In the genomic region with DNA sequence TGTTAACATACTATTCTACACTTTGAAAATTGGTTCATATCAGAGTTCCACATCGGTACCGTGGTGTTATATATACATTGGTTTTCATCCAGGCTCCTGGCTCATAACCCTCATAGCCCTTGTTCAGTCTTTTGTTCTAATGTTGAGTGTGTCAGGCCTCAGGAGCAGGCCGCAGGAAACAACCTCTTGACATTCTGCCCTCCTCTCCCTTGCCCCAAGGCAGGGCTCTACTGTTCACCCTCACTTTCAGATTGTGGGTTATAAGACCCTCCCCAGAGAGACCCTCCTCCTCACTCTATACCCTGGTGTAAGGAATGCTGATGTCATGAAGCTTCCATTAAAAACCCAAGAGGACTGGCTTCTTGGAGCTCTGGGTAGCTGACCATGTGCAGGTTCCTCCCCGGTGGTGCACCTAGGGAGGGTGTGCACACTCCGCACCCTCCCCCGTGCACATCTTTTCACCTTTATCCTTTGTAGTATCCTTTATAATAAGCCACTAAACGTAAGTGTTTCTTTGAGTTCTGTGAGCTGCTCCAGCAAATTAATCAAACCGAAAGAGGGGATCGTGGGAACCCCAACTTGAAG, we compare ENCODE assay signal across 1 cellular context.
TF ChIP-seq lines count a peak whose summit lies in the region.

No MANE protein-coding gene starts in this region.

TF ChIP-seq in GM23338, 12 proteins besides CTCF, POLR2A, EP300 and RAD21:
- TF ChIP-seq EZH2phosphoT487 (IDR thresholded peaks at IDR 0.05; ENCODE audit: unreplicated experiment) (no peak), POLR2AphosphoS5 (IDR thresholded peaks at IDR 0.05; ENCODE audit: low read depth) (no peak), ZNF331 (CRISPR knock-in tag; IDR thresholded peaks at IDR 0.05; ENCODE audit: low read depth) (no peak), STAT1 (IDR thresholded peaks at IDR 0.05; ENCODE audit: unreplicated experiment) (no peak), JUNB (IDR thresholded peaks at IDR 0.05; ENCODE audit: unreplicated experiment) (no peak), CREB1 (CRISPR knock-in tag; IDR thresholded peaks at IDR 0.05; ENCODE audit: low read depth) (no peak), NANOG (IDR thresholded peaks at IDR 0.05; ENCODE audit: borderline replicate concordance) (no peak), ZNF114 (CRISPR knock-in tag; IDR thresholded peaks at IDR 0.05) (no peak), EZH2 (IDR thresholded peaks at IDR 0.05; ENCODE audit: low read depth, unreplicated experiment) (no peak)
- TF ChIP-seq, protein P1, sequence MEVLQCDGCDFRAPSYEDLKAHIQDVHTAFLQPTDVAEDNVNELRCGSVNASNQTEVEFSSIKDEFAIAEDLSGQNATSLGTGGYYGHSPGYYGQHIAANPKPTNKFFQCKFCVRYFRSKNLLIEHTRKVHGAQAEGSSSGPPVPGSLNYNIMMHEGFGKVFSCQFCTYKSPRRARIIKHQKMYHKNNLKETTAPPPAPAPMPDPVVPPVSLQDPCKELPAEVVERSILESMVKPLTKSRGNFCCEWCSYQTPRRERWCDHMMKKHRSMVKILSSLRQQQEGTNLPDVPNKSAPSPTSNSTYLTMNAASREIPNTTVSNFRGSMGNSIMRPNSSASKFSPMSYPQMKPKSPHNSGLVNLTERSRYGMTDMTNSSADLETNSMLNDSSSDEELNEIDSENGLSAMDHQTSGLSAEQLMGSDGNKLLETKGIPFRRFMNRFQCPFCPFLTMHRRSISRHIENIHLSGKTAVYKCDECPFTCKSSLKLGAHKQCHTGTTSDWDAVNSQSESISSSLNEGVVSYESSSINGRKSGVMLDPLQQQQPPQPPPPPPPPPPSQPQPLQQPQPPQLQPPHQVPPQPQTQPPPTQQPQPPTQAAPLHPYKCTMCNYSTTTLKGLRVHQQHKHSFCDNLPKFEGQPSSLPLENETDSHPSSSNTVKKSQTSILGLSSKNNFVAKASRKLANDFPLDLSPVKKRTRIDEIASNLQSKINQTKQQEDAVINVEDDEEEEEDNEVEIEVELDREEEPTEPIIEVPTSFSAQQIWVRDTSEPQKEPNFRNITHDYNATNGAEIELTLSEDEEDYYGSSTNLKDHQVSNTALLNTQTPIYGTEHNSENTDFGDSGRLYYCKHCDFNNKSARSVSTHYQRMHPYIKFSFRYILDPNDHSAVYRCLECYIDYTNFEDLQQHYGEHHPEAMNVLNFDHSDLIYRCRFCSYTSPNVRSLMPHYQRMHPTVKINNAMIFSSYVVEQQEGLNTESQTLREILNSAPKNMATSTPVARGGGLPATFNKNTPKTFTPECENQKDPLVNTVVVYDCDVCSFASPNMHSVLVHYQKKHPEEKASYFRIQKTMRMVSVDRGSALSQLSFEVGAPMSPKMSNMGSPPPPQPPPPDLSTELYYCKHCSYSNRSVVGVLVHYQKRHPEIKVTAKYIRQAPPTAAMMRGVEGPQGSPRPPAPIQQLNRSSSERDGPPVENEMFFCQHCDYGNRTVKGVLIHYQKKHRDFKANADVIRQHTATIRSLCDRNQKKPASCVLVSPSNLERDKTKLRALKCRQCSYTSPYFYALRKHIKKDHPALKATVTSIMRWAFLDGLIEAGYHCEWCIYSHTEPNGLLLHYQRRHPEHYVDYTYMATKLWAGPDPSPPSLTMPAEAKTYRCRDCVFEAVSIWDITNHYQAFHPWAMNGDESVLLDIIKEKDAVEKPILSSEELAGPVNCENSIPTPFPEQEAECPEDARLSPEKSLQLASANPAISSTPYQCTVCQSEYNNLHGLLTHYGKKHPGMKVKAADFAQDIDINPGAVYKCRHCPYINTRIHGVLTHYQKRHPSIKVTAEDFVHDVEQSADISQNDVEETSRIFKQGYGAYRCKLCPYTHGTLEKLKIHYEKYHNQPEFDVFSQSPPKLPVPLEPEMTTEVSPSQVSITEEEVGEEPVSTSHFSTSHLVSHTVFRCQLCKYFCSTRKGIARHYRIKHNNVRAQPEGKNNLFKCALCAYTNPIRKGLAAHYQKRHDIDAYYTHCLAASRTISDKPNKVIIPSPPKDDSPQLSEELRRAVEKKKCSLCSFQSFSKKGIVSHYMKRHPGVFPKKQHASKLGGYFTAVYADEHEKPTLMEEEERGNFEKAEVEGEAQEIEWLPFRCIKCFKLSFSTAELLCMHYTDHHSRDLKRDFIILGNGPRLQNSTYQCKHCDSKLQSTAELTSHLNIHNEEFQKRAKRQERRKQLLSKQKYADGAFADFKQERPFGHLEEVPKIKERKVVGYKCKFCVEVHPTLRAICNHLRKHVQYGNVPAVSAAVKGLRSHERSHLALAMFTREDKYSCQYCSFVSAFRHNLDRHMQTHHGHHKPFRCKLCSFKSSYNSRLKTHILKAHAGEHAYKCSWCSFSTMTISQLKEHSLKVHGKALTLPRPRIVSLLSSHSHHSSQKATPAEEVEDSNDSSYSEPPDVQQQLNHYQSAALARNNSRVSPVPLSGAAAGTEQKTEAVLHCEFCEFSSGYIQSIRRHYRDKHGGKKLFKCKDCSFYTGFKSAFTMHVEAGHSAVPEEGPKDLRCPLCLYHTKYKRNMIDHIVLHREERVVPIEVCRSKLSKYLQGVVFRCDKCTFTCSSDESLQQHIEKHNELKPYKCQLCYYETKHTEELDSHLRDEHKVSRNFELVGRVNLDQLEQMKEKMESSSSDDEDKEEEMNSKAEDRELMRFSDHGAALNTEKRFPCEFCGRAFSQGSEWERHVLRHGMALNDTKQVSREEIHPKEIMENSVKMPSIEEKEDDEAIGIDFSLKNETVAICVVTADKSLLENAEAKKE (CRISPR knock-in tag; IDR thresholded peaks at IDR 0.05), result no peak
- TF ChIP-seq, protein P2, sequence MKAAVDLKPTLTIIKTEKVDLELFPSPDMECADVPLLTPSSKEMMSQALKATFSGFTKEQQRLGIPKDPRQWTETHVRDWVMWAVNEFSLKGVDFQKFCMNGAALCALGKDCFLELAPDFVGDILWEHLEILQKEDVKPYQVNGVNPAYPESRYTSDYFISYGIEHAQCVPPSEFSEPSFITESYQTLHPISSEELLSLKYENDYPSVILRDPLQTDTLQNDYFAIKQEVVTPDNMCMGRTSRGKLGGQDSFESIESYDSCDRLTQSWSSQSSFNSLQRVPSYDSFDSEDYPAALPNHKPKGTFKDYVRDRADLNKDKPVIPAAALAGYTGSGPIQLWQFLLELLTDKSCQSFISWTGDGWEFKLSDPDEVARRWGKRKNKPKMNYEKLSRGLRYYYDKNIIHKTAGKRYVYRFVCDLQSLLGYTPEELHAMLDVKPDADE (IDR thresholded peaks at IDR 0.05), result no peak
- TF ChIP-seq, protein P3, sequence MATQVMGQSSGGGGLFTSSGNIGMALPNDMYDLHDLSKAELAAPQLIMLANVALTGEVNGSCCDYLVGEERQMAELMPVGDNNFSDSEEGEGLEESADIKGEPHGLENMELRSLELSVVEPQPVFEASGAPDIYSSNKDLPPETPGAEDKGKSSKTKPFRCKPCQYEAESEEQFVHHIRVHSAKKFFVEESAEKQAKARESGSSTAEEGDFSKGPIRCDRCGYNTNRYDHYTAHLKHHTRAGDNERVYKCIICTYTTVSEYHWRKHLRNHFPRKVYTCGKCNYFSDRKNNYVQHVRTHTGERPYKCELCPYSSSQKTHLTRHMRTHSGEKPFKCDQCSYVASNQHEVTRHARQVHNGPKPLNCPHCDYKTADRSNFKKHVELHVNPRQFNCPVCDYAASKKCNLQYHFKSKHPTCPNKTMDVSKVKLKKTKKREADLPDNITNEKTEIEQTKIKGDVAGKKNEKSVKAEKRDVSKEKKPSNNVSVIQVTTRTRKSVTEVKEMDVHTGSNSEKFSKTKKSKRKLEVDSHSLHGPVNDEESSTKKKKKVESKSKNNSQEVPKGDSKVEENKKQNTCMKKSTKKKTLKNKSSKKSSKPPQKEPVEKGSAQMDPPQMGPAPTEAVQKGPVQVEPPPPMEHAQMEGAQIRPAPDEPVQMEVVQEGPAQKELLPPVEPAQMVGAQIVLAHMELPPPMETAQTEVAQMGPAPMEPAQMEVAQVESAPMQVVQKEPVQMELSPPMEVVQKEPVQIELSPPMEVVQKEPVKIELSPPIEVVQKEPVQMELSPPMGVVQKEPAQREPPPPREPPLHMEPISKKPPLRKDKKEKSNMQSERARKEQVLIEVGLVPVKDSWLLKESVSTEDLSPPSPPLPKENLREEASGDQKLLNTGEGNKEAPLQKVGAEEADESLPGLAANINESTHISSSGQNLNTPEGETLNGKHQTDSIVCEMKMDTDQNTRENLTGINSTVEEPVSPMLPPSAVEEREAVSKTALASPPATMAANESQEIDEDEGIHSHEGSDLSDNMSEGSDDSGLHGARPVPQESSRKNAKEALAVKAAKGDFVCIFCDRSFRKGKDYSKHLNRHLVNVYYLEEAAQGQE (IDR thresholded peaks at IDR 0.05; ENCODE audit: unreplicated experiment), result no peak
TF ChIP-seq in GM23338: peak in this region for 0.
